Comparison of ENCODE assay signal across 5 cellular contexts in genomic region chr10:52077796-52078195, GRCh38.
"Had no signal": no experiment of that assay in that cellular context is flagged by ENCODE, and none has a peak within 500 bp of the region (broad histone marks: within the 10 kb centered on the region; RNA-seq: fewer than 3 reads in every experiment).

No MANE protein-coding gene starts in this region.

- H3K27me3 Mint-ChIP-seq: IgD-negative memory B cell had no signal

- DNase-seq: H9, HCEC 1CT had no signal

- H3K4me1 Mint-ChIP-seq: H9, IgD-negative memory B cell had no signal

- H3K27ac Mint-ChIP-seq: GM23338, H9, IgD-negative memory B cell had no signal

- H3K9me3 Mint-ChIP-seq: GM23338, H9 had no signal

- H3K4me3 Mint-ChIP-seq: GM23338, H9, IgD-negative memory B cell had no signal

- H3K36me3 Mint-ChIP-seq: IgD-negative memory B cell had no signal

- H3K4me3 ChIP-seq: GM23338 had no signal

- H3K27ac ChIP-seq: HL-60 had no signal
